16 cellular contexts compared by ENCODE assay signal in the genomic region with DNA sequence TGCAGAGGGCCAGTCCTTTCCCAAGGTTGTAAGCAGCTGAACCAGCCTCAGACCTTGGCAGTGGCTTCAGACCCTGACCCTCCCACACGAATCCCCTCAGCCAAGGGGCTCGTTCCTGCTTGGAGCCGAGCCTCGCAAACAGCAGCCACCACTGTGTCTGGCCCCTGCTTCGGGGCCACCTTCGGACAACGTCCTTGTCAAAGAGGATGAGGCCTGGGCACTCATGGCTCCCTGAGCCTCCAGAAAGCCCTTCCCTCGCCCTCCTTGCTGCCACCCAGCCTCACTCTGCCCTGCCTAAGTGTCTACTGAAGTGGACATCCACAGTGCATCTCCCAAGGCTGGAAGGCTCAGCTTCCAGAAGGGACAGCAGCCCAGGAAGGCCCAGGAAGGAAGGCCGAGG.
"Had no signal": no experiment of that assay in that cellular context is flagged by ENCODE, and none has a peak within 500 bp of the region (broad histone marks: within the 10 kb centered on the region; RNA-seq: fewer than 3 reads in every experiment).

No MANE protein-coding gene starts in this region.

- H3K36me3 ChIP-seq: left lung, tibial artery, upper lobe of left lung, uterus had no signal

- ATAC-seq: left lung; right cardiac atrium; stimulated activated memory B cell treated with anti-CD40 and anti-IgM and Interleukin-4, amounts not matched to agents 10 μg/mL and 1 μg/mL and 100 μg/mL, for 72 hours had no signal

- H3K4me3 ChIP-seq: coronary artery, left lung, tibial artery, upper lobe of left lung, uterus had no signal

- H3K27me3 ChIP-seq: upper lobe of left lung, uterus had no signal

- H3K9me3 ChIP-seq: left lung, tibial artery, upper lobe of left lung, uterus had no signal

- H3K4me1 ChIP-seq: left lung, uterus had no signal

- H3K27ac ChIP-seq: coronary artery, left lung, tibial artery, upper lobe of left lung, uterus had no signal

- DNase-seq: effector CD4-positive, alpha-beta T cell; foreskin melanocyte; head of caudate nucleus; hippocampal formation; mesendoderm; naive B cell; stimulated activated CD4-positive, alpha-beta T cell treated with anti-CD3 and anti-CD28 coated beads, Interleukin-15, amount 100 ng/mL, for 24 hours; stimulated activated CD4-positive, alpha-beta T cell treated with anti-CD3 and anti-CD28 coated beads, Interleukin-1b, Interleukin-23, amount 100 ng/mL, for 48 hours; stimulated activated CD4-positive, alpha-beta T cell treated with anti-CD3 and anti-CD28 coated beads, Interleukin-4, amount 100 ng/mL, for 24 hours; tibial artery; upper lobe of left lung; uterus had no signal
